ENCODE assay signal across 30 cellular contexts in genomic region chr7:10913457-10913856, GRCh38.
A peak's percentile ranks its signal among the peaks of the same experiment; 100 is the strongest.
DNase-seq lines count a peak whose midpoint lies in the region; ATAC-seq, FAIRE-seq and TF ChIP-seq lines count a peak whose summit lies in the region.
"Had no signal": no experiment of that assay in that cellular context is flagged by ENCODE, and none has a peak within 500 bp of the region (broad histone marks: within the 10 kb centered on the region; RNA-seq: fewer than 3 reads in every experiment).

No MANE protein-coding gene starts in this region.

- WGBS in K562 (ENCODE audit: insufficient coverage, low coverage, missing lambda C conversion rate), result 14% methylated on average over 2 of the region's 2 CpGs
- 64 to 68% methylated on average over 2 of the region's 2 CpGs for WGBS in thyroid gland, 2 donors

- TF ChIP-seq EP300 in K562 (IDR thresholded peaks at IDR 0.05; ENCODE audit: low read length), result no peak

- FAIRE-seq in K562 (lab: Jason Lieb, UNC), result no peak
- FAIRE-seq: endothelial cell of umbilical vein, GM18507, GM19239, TTC549 had no signal

- no peaks in the 10 kb centered on the region for H3K79me2 ChIP-seq in K562 (ENCODE audit: control insufficient read depth, insufficient read depth, low read length)
- H3K79me2 ChIP-seq: hepatocyte had no signal

- H3K4me1 Mint-ChIP-seq in nephron progenitor cell, result peaks cover 33% of the 10 kb centered on the region
- H3K4me1 Mint-ChIP-seq: activated naive CD8-positive, alpha-beta T cell treated with anti-CD3 and anti-CD28 coated beads, Interleukin-2, amount 10 ng/mL, durations not matched to agents 7 days and 5 days had no signal

- peak overlapping the region; percentile 30 for H3K27ac Mint-ChIP-seq in nephron progenitor cell
- H3K27ac Mint-ChIP-seq: activated naive CD8-positive, alpha-beta T cell treated with anti-CD3 and anti-CD28 coated beads, Interleukin-2, amount 10 ng/mL, durations not matched to agents 7 days and 5 days; CD8-positive, alpha-beta T cell had no signal

- peak; percentile 42 for DNase-seq in HT-29 (ENCODE audit: low spot score)
- DNase-seq in NB4 (ENCODE audit: low read depth), result peak; percentile 38
- DNase-seq in K562 (ENCODE audit: extremely low read depth in 1 of 4, low spot score in 3 of 4), result no peak
- DNase-seq in nephron progenitor cell, result peak; percentile 11
- no peak for DNase-seq in thyroid gland
- no peak for DNase-seq in germinal center (ENCODE audit: low spot score)
- DNase-seq in stimulated activated naive CD4-positive, alpha-beta T cell (lab: John Stamatoyannopoulos, UW), result no peak
- DNase-seq: activated CD4-positive, alpha-beta T cell treated with anti-CD3 and anti-CD28 coated beads, Interleukin-2, amount 50 U/mL, for 48 hours; activated CD4-positive, CD25-positive, alpha-beta regulatory T cell treated with anti-CD3 and anti-CD28 coated beads, Interleukin-2, amount 50 U/mL, for 72 hours; activated gamma-delta T cell treated with Interleukin-2 at 50 U/mL for 16 hours; activated naive CD8-positive, alpha-beta T cell treated with anti-CD3 and anti-CD28 coated beads, Interleukin-2, amount 10 ng/mL, durations not matched to agents 7 days and 5 days; activated T-cell treated with anti-CD3 and anti-CD28 coated beads, Interleukin-2, amount 50 U/mL, for 48 hours; BE2C; CD8-positive, alpha-beta T cell; gastrocnemius medialis; NCI-H1694; NCI-H2171 treated with DMSO at 0.1 percent for 48 hours; NCI-H524; occipital lobe; psoas muscle; RPMI8226; stimulated activated CD4-positive, alpha-beta T cell treated with anti-CD3 and anti-CD28 coated beads, Interleukin-4, amount 100 ng/mL, for 1 hour; tibial artery had no signal

- TF ChIP-seq POLR2A in NB4 (IDR thresholded peaks at IDR 0.05; ENCODE audit: extremely low read depth, insufficient read length) (no peak), K562 (conservative IDR thresholded peaks at IDR 0.05) (no peak), thyroid gland (IDR thresholded peaks at IDR 0.05) (no peak)

- H3K9me3 ChIP-seq in K562 (replicated peaks; ENCODE audit: control insufficient read depth, insufficient read depth, low read depth, low read length) (peaks cover 3% of the 10 kb centered on the region; the same call in 1 of the 2 replicates), thyroid gland (no peaks in the 10 kb centered on the region)
- H3K9me3 ChIP-seq: BE2C, gastrocnemius medialis, vagina had no signal

- no peak overlapping the region for H3K9ac ChIP-seq in K562 (ENCODE audit: insufficient read depth in 1 of 2, low read depth in 2 of 2, low read length in 2 of 2)

- TF ChIP-seq CTCF in NB4 (IDR thresholded peaks at IDR 0.05; ENCODE audit: low read depth, low read length) (no peak), K562 (IDR thresholded peaks at IDR 0.05 in 2 of 3, conservative IDR thresholded peaks at IDR 0.05 in 1 of 3; ENCODE audit: insufficient read depth in 2 of 3, low read depth in 1 of 3, low read length in 3 of 3) (no peak), nephron progenitor cell (IDR thresholded peaks at IDR 0.05) (no peak), thyroid gland (IDR thresholded peaks at IDR 0.05) (no peak)

- TF ChIP-seq RAD21 in K562 (CRISPR knock-in tag; conservative IDR thresholded peaks at IDR 0.05 in 1 of 2, IDR thresholded peaks at IDR 0.05 in 1 of 2), result no peak

- BruUV-seq in K562 (replicated peaks; lab: Mats Ljungman, UMichigan), result no TSS peak

- H3K4me2 ChIP-seq in K562 (ENCODE audit: insufficient read depth, low read length), result no peak overlapping the region
- H3K4me2 ChIP-seq: hepatocyte had no signal

- peaks cover 3% of the 10 kb centered on the region for H3K9me3 Mint-ChIP-seq in nephron progenitor cell

- peaks cover 7% of the 10 kb centered on the region for H3K36me3 Mint-ChIP-seq in nephron progenitor cell (ENCODE audit: low read depth)
- H3K36me3 Mint-ChIP-seq: activated naive CD8-positive, alpha-beta T cell treated with anti-CD3 and anti-CD28 coated beads, Interleukin-2, amount 10 ng/mL, durations not matched to agents 7 days and 5 days; CD8-positive, alpha-beta T cell had no signal

- H3K36me3 ChIP-seq in K562 (ENCODE audit: control insufficient read depth, insufficient read depth, low read length), result no peaks in the 10 kb centered on the region
- H3K36me3 ChIP-seq in thyroid gland, result no peaks in the 10 kb centered on the region
- H3K36me3 ChIP-seq: ascending aorta, BE2C, gastrocnemius medialis, tibial artery, vagina had no signal

- no peaks in the 10 kb centered on the region for H4K20me1 ChIP-seq in K562 (replicated peaks; ENCODE audit: control insufficient read depth, insufficient read depth, low read length)

- intact Hi-C loops in K562 (cut with micrococcal nuclease), result no loop called here
- intact Hi-C loops in thyroid gland (cut with DNase I), result no loop called here

- no peaks in the 10 kb centered on the region for H3K27me3 Mint-ChIP-seq in nephron progenitor cell (ENCODE audit: low read depth, poor library complexity)

- POLR2A ChIA-PET in K562 (lab: Yijun Ruan, JAX), result no interaction called here

- no peak overlapping the region for H3K4me3 ChIP-seq in NB4 (ENCODE audit: low read depth, low read length)
- no peak overlapping the region for H3K4me3 ChIP-seq in K562
- H3K4me3 ChIP-seq in thyroid gland (replicated peaks in 1 of 3), result no peak overlapping the region
- H3K4me3 ChIP-seq: ascending aorta, gastrocnemius medialis, hepatocyte, psoas muscle, tibial artery, vagina had no signal

- H3K4me3 Mint-ChIP-seq in nephron progenitor cell, result no peak overlapping the region
- H3K4me3 Mint-ChIP-seq: activated naive CD8-positive, alpha-beta T cell treated with anti-CD3 and anti-CD28 coated beads, Interleukin-2, amount 10 ng/mL, durations not matched to agents 7 days and 5 days; CD8-positive, alpha-beta T cell had no signal

- H3K27ac ChIP-seq in K562 (ENCODE audit: extremely low read depth, low read depth, low read length), result no peak overlapping the region
- H3K27ac ChIP-seq in thyroid gland, result no peak overlapping the region
- H3K27ac ChIP-seq: ascending aorta, gastrocnemius medialis, hepatocyte, psoas muscle, tibial artery, vagina had no signal

- no peaks in the 10 kb centered on the region; a peak in 1 of 5 replicates for H3K4me1 ChIP-seq in K562 (replicated peaks in 1 of 2; ENCODE audit: control insufficient read depth in 2 of 2, insufficient read depth in 2 of 2, low read length in 2 of 2)
- no peaks in the 10 kb centered on the region for H3K4me1 ChIP-seq in thyroid gland
- H3K4me1 ChIP-seq: ascending aorta, gastrocnemius medialis, psoas muscle, vagina had no signal

- in situ Hi-C loops in K562 (cut with MboI), result no loop called here

- H2AFZ ChIP-seq in K562 (ENCODE audit: low read depth, low read length), result no peak overlapping the region
- H2AFZ ChIP-seq: hepatocyte had no signal

- ATAC-seq in K562, result no peak
- ATAC-seq: CD8-positive, alpha-beta T cell; gastrocnemius medialis; psoas muscle had no signal

- H3K27me3 ChIP-seq in K562 (ENCODE audit: control insufficient read depth in 2 of 2, insufficient read depth in 2 of 2, low read length in 2 of 2), result no peaks in the 10 kb centered on the region
- H3K27me3 ChIP-seq in thyroid gland, result no peaks in the 10 kb centered on the region
- H3K27me3 ChIP-seq: ascending aorta, gastrocnemius medialis, hepatocyte, tibial artery, vagina had no signal

- CTCF ChIA-PET in K562 (lab: Yijun Ruan, JAX; ENCODE audit: low intra/inter-chr PET ratio), result no interaction called here

- H3K9me1 ChIP-seq in K562 (ENCODE audit: control insufficient read depth, insufficient read depth, low read length), result no peaks in the 10 kb centered on the region

TF ChIP-seq in K562, 482 proteins besides CTCF, POLR2A, EP300 and RAD21:
- TF ChIP-seq SPI1 (IDR thresholded peaks at IDR 0.05; ENCODE audit: borderline replicate concordance, low read depth, low read length) (0 out of 2 replicates have a peak, but pooled peaks have one; percentile 18), TGIF2 (CRISPR knock-in tag; IDR thresholded peaks at IDR 0.05) (no peak)

Comparison
In these comparisons a context has a peak if more than half of its experiments do, and no peak if none do; other contexts are left out.
1. DNase-seq: peak in HT-29 (single experiment), NB4 (single experiment) and nephron progenitor cell (single experiment); none in K562 (0 of 4), thyroid gland (0 of 2), germinal center (single experiment) and stimulated activated naive CD4-positive, alpha-beta T cell (0 of 6).